In the genomic region with DNA sequence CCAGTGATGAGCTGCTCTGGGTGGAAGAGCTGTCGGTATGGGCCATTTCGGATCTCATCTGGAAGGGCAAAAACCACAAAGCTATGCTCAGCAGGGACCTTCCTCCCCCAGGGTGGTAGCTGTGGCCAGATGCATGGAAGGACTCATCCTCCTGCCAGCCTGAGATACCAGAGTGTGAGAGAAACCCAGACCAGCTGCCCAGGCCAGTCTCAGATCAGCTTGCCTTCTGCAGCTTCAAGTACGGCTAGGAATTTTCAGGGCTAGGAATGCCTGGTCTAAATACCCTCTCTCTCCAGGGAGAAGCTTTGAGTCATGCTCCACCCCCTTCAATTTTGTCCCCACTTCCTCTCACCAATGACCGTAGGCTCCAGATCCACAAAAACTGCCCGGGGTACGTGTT, we compare ENCODE assay signal across 9 cellular contexts. TPM values are rescaled to one million over a fixed set of nuclear protein-coding genes. Genes with fewer than 3 reads are reported as not detected.
DNase-seq lines count a peak whose midpoint lies in the region; ATAC-seq, FAIRE-seq and TF ChIP-seq lines count a peak whose summit lies in the region.
"Had no signal": no experiment of that assay in that cellular context is flagged by ENCODE, and none has a peak within 500 bp of the region (broad histone marks: within the 10 kb centered on the region; RNA-seq: fewer than 3 reads in every experiment).

No MANE protein-coding gene starts in this region.

- no peak for TF ChIP-seq CTCF in upper lobe of right lung (IDR thresholded peaks at IDR 0.05)
- TF ChIP-seq CTCF in D721Med (IDR thresholded peaks at IDR 0.05; ENCODE audit: insufficient read depth, missing control alignments): no peak

- 62% methylated on average over 6 of the region's 6 CpGs for WGBS in right cardiac atrium
- 73 to 84% methylated on average over 6 of the region's 6 CpGs for WGBS in esophagus, 2 donors

- DNase-seq in right cardiac atrium: no peak
- no peak for DNase-seq in Right ventricle myocardium superior
- DNase-seq in upper lobe of right lung: no peak
- DNase-seq in D721Med (ENCODE audit: insufficient read length, low spot score): no peak
- DNase-seq in ecto neural progenitor cell (ENCODE audit: low spot score): no peak
- DNase-seq: NCI-H446 treated with DMSO at 0.1 percent for 48 hours had no signal

- H3K27me3 ChIP-seq in right cardiac atrium (ENCODE audit: control insufficient read depth, insufficient read depth) (no peaks in the 10 kb centered on the region), esophagus (ENCODE audit: control insufficient read depth in 1 of 2, insufficient read depth in 2 of 2, low read length in 2 of 2) (no peaks in the 10 kb centered on the region), upper lobe of right lung (no peaks in the 10 kb centered on the region)

- H3K4me3 ChIP-seq in right cardiac atrium (ENCODE audit: low read length) (no peak overlapping the region), esophagus (ENCODE audit: low read depth in 1 of 2, low read length in 2 of 2) (peak overlapping the region in 1 of 2 donors; percentile 68), upper lobe of right lung (peak overlapping the region; percentile 77)

- ATAC-seq in right cardiac atrium (no peak), Right ventricle myocardium superior (ENCODE audit: poor library complexity) (no peak), upper lobe of right lung (no peak)

- peaks cover 12% of the 10 kb centered on the region for H3K4me1 ChIP-seq in right cardiac atrium (ENCODE audit: control insufficient read depth, insufficient read depth, low read length)
- H3K4me1 ChIP-seq in esophagus (ENCODE audit: control insufficient read depth in 2 of 2, insufficient read depth in 2 of 2, low read length in 1 of 2): peaks cover 13 to 40% of the 10 kb centered on the region in 2 donors
- H3K4me1 ChIP-seq in upper lobe of right lung: peaks cover 56% of the 10 kb centered on the region

- no peak for FAIRE-seq in D721Med (lab: Jason Lieb, UNC)

- H3K9me3 ChIP-seq in right cardiac atrium (ENCODE audit: control insufficient read depth, low read length) (no peaks in the 10 kb centered on the region), esophagus (ENCODE audit: control insufficient read depth in 2 of 2, insufficient read depth in 1 of 2, low read depth in 1 of 2, low read length in 1 of 2) (no peaks in the 10 kb centered on the region), upper lobe of right lung (no peaks in the 10 kb centered on the region)

- H3K36me3 ChIP-seq in esophagus (ENCODE audit: control insufficient read depth in 2 of 2, insufficient read depth in 2 of 2, low read length in 1 of 2): peaks cover 10 to 20% of the 10 kb centered on the region in 2 donors
- H3K36me3 ChIP-seq in upper lobe of right lung: peaks cover 19% of the 10 kb centered on the region

- H3K27ac ChIP-seq in right cardiac atrium (ENCODE audit: low read length): peak overlapping the region; percentile 0
- H3K27ac ChIP-seq in esophagus (ENCODE audit: low read depth in 2 of 2, low read length in 1 of 2): peak overlapping the region; percentile 32 to 91
- peak overlapping the region; percentile 81 for H3K27ac ChIP-seq in upper lobe of right lung

- intact Hi-C loops in right cardiac atrium (cut with DNase I): no loop called here
- intact Hi-C loops in Right ventricle myocardium superior (cut with DNase I): no loop called here
- intact Hi-C loops in upper lobe of right lung (cut with DNase I): no loop called here

RNA-seq across cellular contexts. Expression of a gene that starts 1.4 kb away (rescaled TPM):
- total RNA-seq in right cardiac atrium: not detected
- not detected for polyA plus RNA-seq in right cardiac atrium
- total RNA-seq in Right ventricle myocardium superior: not detected
- under 1 TPM in 1 of 2 donors, not detected in 1; 0.02 TPM for polyA plus RNA-seq in esophagus
- not detected for total RNA-seq in upper lobe of right lung
- total RNA-seq: mesothelial cell of epicardium, subcutaneous adipose tissue had no signal

RNA-seq across cellular contexts. Expression of a gene that starts 2.1 kb away (rescaled TPM):
- total RNA-seq in right cardiac atrium: 10 to 100 TPM; 27.6 to 88.6 (median 64.3) TPM
- 131 TPM for polyA plus RNA-seq in right cardiac atrium
- 84.3 TPM for total RNA-seq in Right ventricle myocardium superior
- 100 to 1,000 TPM in 1 of 2 donors, 10 to 100 TPM in 1; 89.0 to 161 TPM for polyA plus RNA-seq in esophagus
- total RNA-seq in upper lobe of right lung: 45.4 TPM

RNA-seq across cellular contexts. Expression of a gene that starts 6.4 kb away (rescaled TPM):
- total RNA-seq in right cardiac atrium (10 to 100 TPM; 17.5 to 19.7 (median 19.3) TPM), Right ventricle myocardium superior (16.7 TPM), upper lobe of right lung (21.4 TPM)
- polyA plus RNA-seq in right cardiac atrium (22.2 TPM), esophagus (10 to 100 TPM; 20.4 to 33.3 TPM)

RNA-seq across cellular contexts. Expression of a gene that starts 6.4 kb away (rescaled TPM):
- total RNA-seq in right cardiac atrium: 1 to 10 TPM; 2.7 to 3.8 (median 3.3) TPM
- 3.1 TPM for polyA plus RNA-seq in right cardiac atrium
- total RNA-seq in Right ventricle myocardium superior: 1.4 TPM
- 1 to 10 TPM; 1.6 to 1.9 TPM for polyA plus RNA-seq in esophagus
- 10.0 TPM for total RNA-seq in upper lobe of right lung

RNA-seq across cellular contexts. Expression of a gene that starts 22.1 kb away (rescaled TPM):
- total RNA-seq in right cardiac atrium (10 to 100 TPM; 14.9 to 32.0 (median 27.2) TPM), Right ventricle myocardium superior (27.3 TPM), upper lobe of right lung (37.6 TPM)
- polyA plus RNA-seq in right cardiac atrium (20.1 TPM), esophagus (10 to 100 TPM; 20.4 to 40.7 TPM)

Comparison
In these comparisons a context has a peak if more than half of its experiments do, and no peak if none do; other contexts are left out.
1. H3K27ac ChIP-seq: peak in every context shown above with its lines; median percentile 81 in upper lobe of right lung; 62 in esophagus; 0 in right cardiac atrium.